ENCODE assay signal across 9 cellular contexts in the genomic region with DNA sequence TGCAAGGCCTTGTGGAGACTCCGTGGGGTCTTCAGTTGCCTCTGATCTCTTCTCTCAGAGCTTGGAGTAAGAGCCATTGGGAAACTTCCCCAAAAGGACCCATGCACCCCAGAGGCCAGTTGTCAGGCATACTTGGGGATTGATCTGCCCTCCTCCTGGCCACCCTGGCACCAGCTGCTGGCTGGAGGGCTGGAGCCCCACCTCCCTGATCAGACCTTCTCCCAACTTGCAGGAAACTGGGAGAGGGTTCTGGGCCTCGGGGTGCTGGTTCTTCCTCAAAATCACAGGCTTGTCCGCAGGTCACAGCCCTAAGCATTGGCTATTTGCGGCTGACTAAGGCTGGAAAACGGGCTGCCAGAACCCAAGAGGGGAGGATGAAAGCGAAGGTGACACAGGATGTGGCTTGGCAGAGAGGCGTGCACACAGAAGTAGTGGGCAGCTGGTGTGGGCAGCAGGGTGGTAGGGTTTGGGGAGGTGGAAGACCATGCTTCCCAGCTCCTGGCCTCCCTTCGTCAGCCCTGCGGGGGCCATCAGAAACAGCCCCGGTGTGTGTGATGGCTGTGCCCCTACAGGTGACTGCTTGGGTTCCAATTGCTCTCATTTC. TPM values are rescaled to one million over a fixed set of nuclear protein-coding genes. Genes with fewer than 3 reads are reported as not detected.
DNase-seq lines count a peak whose midpoint lies in the region; ATAC-seq, FAIRE-seq and TF ChIP-seq lines count a peak whose summit lies in the region.
"Had no signal": no experiment of that assay in that cellular context is flagged by ENCODE, and none has a peak within 500 bp of the region (broad histone marks: within the 10 kb centered on the region; RNA-seq: fewer than 3 reads in every experiment).

No MANE protein-coding gene starts in this region.

- H3K79me2 ChIP-seq in GM12878 (ENCODE audit: control insufficient read depth, insufficient read depth, low read length): peaks cover 31% of the 10 kb centered on the region

- peak; percentile 43 to 47 for DNase-seq in stimulated activated CD4-positive, alpha-beta T cell treated with anti-CD3 and anti-CD28 coated beads, Interleukin-2, amount 100 ng/mL, for 24 hours
- no peak for DNase-seq in stimulated activated CD4-positive, alpha-beta T cell treated with anti-CD3 and anti-CD28 coated beads, Interleukin-2, amount 100 ng/mL, for 48 hours
- DNase-seq in GM12878 (ENCODE audit: low read depth, low spot score) (no peak), vagina (ENCODE audit: extremely low spot score in 2 of 2) (no peak), mucosa of gallbladder (ENCODE audit: low spot score) (no peak), omental fat pad (ENCODE audit: low spot score) (no peak), NCI-H774 (lab: John Stamatoyannopoulos, UW) (no peak)
- DNase-seq: NCI-H2227 treated with DMSO at 0.1 percent for 48 hours had no signal

- FAIRE-seq in GM12878 (lab: Jason Lieb, UNC): no peak

- TF ChIP-seq RAD21 in GM12878 (IDR thresholded peaks at IDR 0.05; ENCODE audit: insufficient read depth, low read depth, low read length): no peak

- H3K4me3 ChIP-seq in GM12878 (peak overlapping the region; percentile 79), muscle layer of duodenum (ENCODE audit: low read depth in 1 of 2, low read length in 2 of 2) (peak overlapping the region; percentile 57 to 62), vagina (peak overlapping the region; percentile 38 to 43)

- POLR2A ChIA-PET in GM12878 (lab: Charles Lee): interaction anchor here (1.4 to 1.6 kb wide), 3 partner anchors 15 to 144 kb away, joined by 3 to 9 read pairs (median 4); no protein-coding TSS in a partner anchor

- TF ChIP-seq CTCF in GM12878 (IDR thresholded peaks at IDR 0.05 in 2 of 3, conservative IDR thresholded peaks at IDR 0.05 in 1 of 3; ENCODE audit: control insufficient read depth in 2 of 3, extremely low read depth in 1 of 3, insufficient read depth in 1 of 3, low read depth in 3 of 3, low read length in 3 of 3): no peak
- TF ChIP-seq CTCF in vagina (IDR thresholded peaks at IDR 0.05): no peak
- TF ChIP-seq CTCF in omental fat pad (IDR thresholded peaks at IDR 0.05): no peak

- H3K4me2 ChIP-seq in GM12878 (ENCODE audit: control insufficient read depth, insufficient read depth): peak overlapping the region; percentile 96

- WGBS in GM12878 (ENCODE audit: insufficient coverage, insufficient replicate concordance, low lambda C conversion rate, missing lambda C conversion rate): 39% methylated on average over 10 of the region's 10 CpGs

- peaks cover 0 to 3% of the 10 kb centered on the region in 2 experiments; a peak in 2 of 4 replicates for H3K36me3 ChIP-seq in GM12878 (ENCODE audit: control insufficient read depth in 2 of 2, insufficient read depth in 2 of 2, low read length in 1 of 2)
- H3K36me3 ChIP-seq in muscle layer of duodenum (ENCODE audit: control insufficient read depth in 1 of 2, insufficient read depth in 2 of 2, low read length in 2 of 2): no peaks in the 10 kb centered on the region
- no peaks in the 10 kb centered on the region for H3K36me3 ChIP-seq in vagina

- TF ChIP-seq EP300 in GM12878 (IDR thresholded peaks at IDR 0.05; ENCODE audit: borderline replicate concordance in 1 of 2, control insufficient read depth in 1 of 2, low read depth in 2 of 2, low read length in 2 of 2): no peak

- SMC1A ChIA-PET in GM12878 (lab: Charles Lee; ENCODE audit: uncharacterized antibody, unreplicated experiment): interaction anchor here (0.6 to 3.2 kb wide), 7 partner anchors 8 to 137 kb away, joined by 4 to 11 read pairs (median 6); no protein-coding TSS in a partner anchor

- CTCF ChIA-PET in GM12878 (lab: Yijun Ruan, JAX): interaction anchor here (0.9 to 19.9 kb wide), 11 partner anchors 16 to 272 kb away, joined by 3 to 423 read pairs (median 8); partner anchors contain the start of gene ATG13

- in situ Hi-C loops in GM12878 (cut with MboI): no loop called here

- RAD21 ChIA-PET in GM12878 (lab: Charles Lee; ENCODE audit: unreplicated experiment): interaction anchor here (0.6 to 3.8 kb wide), 15 partner anchors 15 to 231 kb away, joined by 3 to 38 read pairs (median 4); no protein-coding TSS in a partner anchor

- intact Hi-C loops in GM12878 (cut with micrococcal nuclease; ENCODE audit: unreplicated experiment) (loop anchor here (10.0 kb wide), 1 partner anchor 221 kb away; the partner anchor contains the start of gene PHF21A), vagina (cut with DNase I) (no loop called here)

- H3K27ac ChIP-seq in GM12878 (ENCODE audit: control insufficient read depth, insufficient read depth) (peak overlapping the region; percentile 48), muscle layer of duodenum (ENCODE audit: low read length) (peak overlapping the region; percentile 67), vagina (peak overlapping the region; percentile 31)

- H2AFZ ChIP-seq in GM12878 (ENCODE audit: control insufficient read depth, low read depth, low read length): peak overlapping the region; percentile 70; the same call in 1 of the 2 replicates

- no TSS peak for BruUV-seq in GM12878 (replicated peaks; lab: Mats Ljungman, UMichigan)

- H3K9me3 ChIP-seq in GM12878 (replicated peaks; ENCODE audit: control insufficient read depth, insufficient read depth, low read length) (no peaks in the 10 kb centered on the region), muscle layer of duodenum (ENCODE audit: control insufficient read depth in 1 of 2, low read length in 2 of 2) (no peaks in the 10 kb centered on the region), vagina (no peaks in the 10 kb centered on the region)

- ATAC-seq in GM12878 (peak; percentile 45), omental fat pad (ENCODE audit: low FRiP score) (no peak)

- H3K9ac ChIP-seq in GM12878 (ENCODE audit: control insufficient read depth, insufficient read depth, low read length): peak overlapping the region; percentile 69

- H3K27me3 ChIP-seq in GM12878 (replicated peaks in 1 of 2; ENCODE audit: control insufficient read depth in 2 of 2, insufficient read depth in 2 of 2, low read length in 1 of 2) (no peaks in the 10 kb centered on the region; a peak in 1 of 4 replicates), muscle layer of duodenum (ENCODE audit: low read depth, low read length) (no peaks in the 10 kb centered on the region), vagina (no peaks in the 10 kb centered on the region)

- peaks cover 32% of the 10 kb centered on the region for H3K4me1 ChIP-seq in GM12878 (ENCODE audit: control insufficient read depth, insufficient read depth, low read length)
- H3K4me1 ChIP-seq in muscle layer of duodenum (ENCODE audit: control insufficient read depth in 1 of 2, insufficient read depth in 2 of 2, low read length in 2 of 2): peaks cover 5 to 26% of the 10 kb centered on the region in 2 donors
- peaks cover 56% of the 10 kb centered on the region for H3K4me1 ChIP-seq in vagina

- H4K20me1 ChIP-seq in GM12878 (ENCODE audit: control insufficient read depth, insufficient read depth): no peaks in the 10 kb centered on the region

- TF ChIP-seq POLR2A in GM12878 (IDR thresholded peaks at IDR 0.05; ENCODE audit: low read depth, low read length) (no peak), vagina (IDR thresholded peaks at IDR 0.05) (no peak)

RNA-seq across cellular contexts. Expression of gene DGKZ, which starts 1.3 kb away (rescaled TPM):
- total RNA-seq in GM12878 (2013; cell fraction: nucleolus; rRNA removed): 125 and 130 TPM in 2 replicates
- total RNA-seq in GM12878 (2014; rRNA removed) (59.0 and 67.4 TPM in 2 replicates), GM12878 (2014; rRNA removed; fragmentation: Illumina TruSeq; extraction: Trizol) (17.5 and 22.3 TPM in 2 replicates), GM12878 (2021) (69.3 and 78.4 TPM in 2 replicates), vagina (78.8 TPM), mucosa of gallbladder (83.8 TPM), omental fat pad (10 to 100 TPM; 29.2 to 79.4 (median 63.3) TPM)
- 16.5 TPM for polyA plus RNA-seq in GM12878 (2011; ENCODE audit: low read depth)
- polyA plus RNA-seq in GM12878 (2011; rRNA removed) (16.5 and 35.2 TPM in 2 replicates), GM12878 (2014; fragmentation: Illumina TruSeq; extraction: Trizol) (8.3 and 29.0 TPM in 2 replicates), GM12878 (2014; fragmentation: Nextera tagmentation; extraction: Ambion mirVana) (1 to 10 TPM in 1 of 2 experiments, under 1 TPM in 1; 0.50 to 1.6 TPM), GM12878 (2014; rRNA removed) (68.4 and 78.5 TPM in 2 replicates), GM12878 (2016; fragmentation: Nextera tagmentation; extraction: Ambion mirVana) (10 to 100 TPM; 43.7 to 44.6 TPM)
- 68.4 and 86.8 TPM in 2 replicates for polyA plus RNA-seq in GM12878 (2011; cell fraction: cytosol; rRNA removed)
- 403 and 444 TPM in 2 replicates for polyA plus RNA-seq in GM12878 (2011; cell fraction: nucleus; rRNA removed)
- 43.3 and 52.1 TPM in 2 replicates for polyA plus RNA-seq in GM12878 (2012)
- polyA minus RNA-seq in GM12878 (2011; rRNA and poly(A)+ RNA removed): 36.9 and 81.4 TPM in 2 replicates
- 26.5 and 41.5 TPM in 2 replicates for polyA minus RNA-seq in GM12878 (2011; cell fraction: cytosol; rRNA and poly(A)+ RNA removed)
- 67.3 and 115 TPM in 2 replicates for polyA minus RNA-seq in GM12878 (2011; cell fraction: nucleus; rRNA and poly(A)+ RNA removed)

RNA-seq across cellular contexts. Expression of gene MDK, which starts 35.5 kb away (rescaled TPM):
- total RNA-seq in GM12878 (2013; cell fraction: nucleolus; rRNA removed): 9.0 and 12.6 TPM in 2 replicates
- total RNA-seq in GM12878 (2014; rRNA removed) (6.9 and 8.5 TPM in 2 replicates), GM12878 (2014; rRNA removed; fragmentation: Illumina TruSeq; extraction: Trizol) (4.7 and 5.5 TPM in 2 replicates), GM12878 (2021) (11.2 and 12.8 TPM in 2 replicates), vagina (142 TPM), mucosa of gallbladder (106 TPM), omental fat pad (10 to 100 TPM; 11.7 to 18.1 (median 15.2) TPM)
- 7.4 TPM for polyA plus RNA-seq in GM12878 (2011; ENCODE audit: low read depth)
- polyA plus RNA-seq in GM12878 (2011; rRNA removed) (2.6 and 3.8 TPM in 2 replicates), GM12878 (2014; fragmentation: Illumina TruSeq; extraction: Trizol) (3.0 and 12.3 TPM in 2 replicates), GM12878 (2014; fragmentation: Nextera tagmentation; extraction: Ambion mirVana) (1 to 10 TPM in 1 of 2 experiments, under 1 TPM in 1; 0.77 to 2.3 TPM), GM12878 (2014; rRNA removed) (12.6 and 17.8 TPM in 2 replicates), GM12878 (2016; fragmentation: Nextera tagmentation; extraction: Ambion mirVana) (10 to 100 TPM; 11.8 to 13.7 TPM)
- polyA plus RNA-seq in GM12878 (2011; cell fraction: cytosol; rRNA removed): 9.0 and 10.2 TPM in 2 replicates
- 4.6 and 4.7 TPM in 2 replicates for polyA plus RNA-seq in GM12878 (2011; cell fraction: nucleus; rRNA removed)
- polyA plus RNA-seq in GM12878 (2012): 6.1 and 9.0 TPM in 2 replicates
- 1.4 and 1.5 TPM in 2 replicates for polyA minus RNA-seq in GM12878 (2011; rRNA and poly(A)+ RNA removed)
- 2.5 TPM in 1 of 2 replicates, not detected in the other for polyA minus RNA-seq in GM12878 (2011; cell fraction: cytosol; rRNA and poly(A)+ RNA removed)
- 0.48 and 1.3 TPM in 2 replicates for polyA minus RNA-seq in GM12878 (2011; cell fraction: nucleus; rRNA and poly(A)+ RNA removed)

RNA-seq across cellular contexts. Expression of gene CHRM4, which starts 45.6 kb away (rescaled TPM):
- not detected in 2 replicates for total RNA-seq in GM12878 (2013; cell fraction: nucleolus; rRNA removed)
- total RNA-seq in GM12878 (2014; rRNA removed) (0.23 TPM in 1 of 2 replicates, not detected in the other), GM12878 (2014; rRNA removed; fragmentation: Illumina TruSeq; extraction: Trizol) (not detected in 2 replicates), GM12878 (2021) (0.13 TPM in 1 of 2 replicates, not detected in the other), vagina (not detected), mucosa of gallbladder (not detected), omental fat pad (under 1 TPM in 2 of 4 donors, not detected in 2; 0.63 to 0.74 TPM)
- 0.17 TPM for polyA plus RNA-seq in GM12878 (2011; ENCODE audit: low read depth)
- polyA plus RNA-seq in GM12878 (2011; rRNA removed) (not detected in 2 replicates), GM12878 (2014; fragmentation: Illumina TruSeq; extraction: Trizol) (0.12 TPM in 1 of 2 replicates, not detected in the other), GM12878 (2014; fragmentation: Nextera tagmentation; extraction: Ambion mirVana) (not detected), GM12878 (2014; rRNA removed) (not detected in 2 replicates), GM12878 (2016; fragmentation: Nextera tagmentation; extraction: Ambion mirVana) (not detected)
- polyA plus RNA-seq in GM12878 (2011; cell fraction: cytosol; rRNA removed): 0.04 and 0.05 TPM in 2 replicates
- polyA plus RNA-seq in GM12878 (2011; cell fraction: nucleus; rRNA removed): 0.13 TPM in 1 of 2 replicates, not detected in the other
- 0.11 and 0.16 TPM in 2 replicates for polyA plus RNA-seq in GM12878 (2012)
- not detected in 2 replicates for polyA minus RNA-seq in GM12878 (2011; rRNA and poly(A)+ RNA removed)
- not detected in 2 replicates for polyA minus RNA-seq in GM12878 (2011; cell fraction: cytosol; rRNA and poly(A)+ RNA removed)
- polyA minus RNA-seq in GM12878 (2011; cell fraction: nucleus; rRNA and poly(A)+ RNA removed): not detected in 2 replicates

Comparison
In these comparisons a context has a peak if more than half of its experiments do, and no peak if none do; other contexts are left out.
1. DNase-seq: peak in stimulated activated CD4-positive, alpha-beta T cell treated with anti-CD3 and anti-CD28 coated beads, Interleukin-2, amount 100 ng/mL, for 24 hours (2 of 2); none in stimulated activated CD4-positive, alpha-beta T cell treated with anti-CD3 and anti-CD28 coated beads, Interleukin-2, amount 100 ng/mL, for 48 hours (0 of 2), GM12878 (single experiment), vagina (0 of 2), mucosa of gallbladder (single experiment), omental fat pad (single experiment) and NCI-H774 (single experiment).
2. Peak in every context shown above with its lines, with median percentiles within 50 percentile points of each other: H3K27ac ChIP-seq and H3K4me3 ChIP-seq.